ENCODE assay signal across 9 cellular contexts in genomic region chr17:48678141-48678971, GRCh38. TPM values are rescaled to one million over a fixed set of nuclear protein-coding genes. Genes with fewer than 3 reads are reported as not detected.
DNase-seq lines count a peak whose midpoint lies in the region; ATAC-seq and TF ChIP-seq lines count a peak whose summit lies in the region.
"Had no signal": no experiment of that assay in that cellular context is flagged by ENCODE, and none has a peak within 500 bp of the region (broad histone marks: within the 10 kb centered on the region; RNA-seq: fewer than 3 reads in every experiment).

No MANE protein-coding gene starts in this region.

- H3K36me3 ChIP-seq in NT2/D1 (ENCODE audit: insufficient read depth, insufficient read length, low read length) = no peaks in the 10 kb centered on the region

- H3K4me3 ChIP-seq in NT2/D1 (ENCODE audit: insufficient read length, low read depth) = peak overlapping the region; percentile 51
- H3K4me3 ChIP-seq in epithelial cell of proximal tubule (ENCODE audit: low read depth, low read length) = peak overlapping the region; percentile 6

- peak overlapping the region; percentile 79 for H3K9ac ChIP-seq in NT2/D1 (ENCODE audit: insufficient read length, low read depth)

- H3K9me3 ChIP-seq in NT2/D1 (ENCODE audit: insufficient read depth, low read length) = no peaks in the 10 kb centered on the region

- peaks cover 24% of the 10 kb centered on the region for H3K27me3 ChIP-seq in NT2/D1 (ENCODE audit: insufficient read depth, insufficient read length)

- peak; percentile 89 for TF ChIP-seq CTCF in epithelial cell of proximal tubule (conservative IDR thresholded peaks at IDR 0.05; ENCODE audit: low read depth, low read length)

- DNase-seq in Daoy (ENCODE audit: low read depth) (peak; percentile 64), NT2/D1 (ENCODE audit: low read depth, low spot score) (peak; percentile 48), epithelial cell of proximal tubule (ENCODE audit: low read depth) (no peak), mucosa of gallbladder (ENCODE audit: low spot score) (peak; percentile 54)
- DNase-seq in activated CD8-positive, alpha-beta memory T cell treated with anti-CD3 and anti-CD28 coated beads, Interleukin-2, amount 50 U/mL, for 48 hours = peak; percentile 91
- DNase-seq in stimulated activated CD8-positive, alpha-beta memory T cell treated with anti-CD3 and anti-CD28 coated beads, Interleukin-7, amount 100 ng/mL, for 24 hours (ENCODE audit: low read depth) = peak; percentile 62

- H3K4me1 ChIP-seq in NT2/D1 (ENCODE audit: insufficient read depth, insufficient read length) = no peaks in the 10 kb centered on the region

- ATAC-seq in HG03342 (IDR thresholded peaks at IDR 0.05; ENCODE audit: unreplicated experiment) (peak; percentile 57), HG02623 (IDR thresholded peaks at IDR 0.05; ENCODE audit: unreplicated experiment) (no peak)

RNA-seq across cellular contexts. Expression of gene PRAC1, which starts 44.0 kb away (rescaled TPM):
- total RNA-seq in Daoy (2014; rRNA removed; shearing (Covaris generic)) = not detected in 2 replicates
- total RNA-seq in epithelial cell of proximal tubule (not detected in 2 replicates), mucosa of gallbladder (not detected)
- total RNA-seq: glomerular endothelial cell had no signal

RNA-seq across cellular contexts. Expression of gene PRAC2, which starts 44.6 kb away (rescaled TPM):
- not detected in 2 replicates for total RNA-seq in Daoy (2014; rRNA removed; shearing (Covaris generic))
- total RNA-seq in epithelial cell of proximal tubule (not detected in 2 replicates), mucosa of gallbladder (not detected)
- total RNA-seq: glomerular endothelial cell had no signal

RNA-seq across cellular contexts. Expression of gene HOXB13, which starts 50.2 kb away (rescaled TPM):
- total RNA-seq in Daoy (2014; rRNA removed; shearing (Covaris generic)) = 2.5 and 3.2 TPM in 2 replicates
- total RNA-seq in epithelial cell of proximal tubule (not detected in 2 replicates), mucosa of gallbladder (0.12 TPM)
- total RNA-seq: glomerular endothelial cell had no signal

RNA-seq across cellular contexts. Expression of gene HOXB9, which starts 52.2 kb away (rescaled TPM):
- 4.7 and 10.6 TPM in 2 replicates for total RNA-seq in Daoy (2014; rRNA removed; shearing (Covaris generic))
- 74.5 and 83.8 TPM in 2 replicates for total RNA-seq in epithelial cell of proximal tubule
- total RNA-seq in mucosa of gallbladder = 0.26 TPM
